In the genomic region with DNA sequence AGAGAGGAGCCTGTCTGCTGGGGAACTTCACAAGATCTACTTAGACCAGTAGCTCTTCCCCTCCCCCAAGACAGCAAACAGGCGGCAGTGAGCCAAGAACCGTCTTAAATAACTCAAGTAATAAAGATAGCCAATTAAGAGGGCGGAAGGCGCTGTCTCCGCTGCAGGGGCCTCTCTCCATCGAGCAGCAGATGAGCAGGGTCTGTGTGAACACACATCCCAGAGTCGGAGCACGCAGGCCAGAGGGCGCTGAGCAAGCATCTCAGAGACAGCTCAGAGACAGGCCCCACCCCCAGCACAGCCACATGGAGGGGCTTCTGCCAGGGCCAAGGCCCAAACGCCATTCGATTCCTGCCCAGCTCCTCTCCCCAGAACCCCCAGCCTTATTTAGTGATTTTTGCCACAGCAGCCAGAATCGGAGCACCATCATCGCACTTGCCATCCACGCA, we compare ENCODE assay signal across 10 cellular contexts. TPM values are rescaled to one million over a fixed set of nuclear protein-coding genes. Genes with fewer than 3 reads are reported as not detected.
DNase-seq lines count a peak whose midpoint lies in the region; ATAC-seq and TF ChIP-seq lines count a peak whose summit lies in the region.
"Had no signal": no experiment of that assay in that cellular context is flagged by ENCODE, and none has a peak within 500 bp of the region (broad histone marks: within the 10 kb centered on the region; RNA-seq: fewer than 3 reads in every experiment).

No MANE protein-coding gene starts in this region.

- H3K27me3 ChIP-seq in esophagus muscularis mucosa (no peaks in the 10 kb centered on the region), neuronal stem cell (ENCODE audit: control insufficient read depth in 3 of 3, insufficient read depth in 3 of 3, low read depth in 1 of 3, low read length in 3 of 3) (no peaks in the 10 kb centered on the region)

- no peak overlapping the region for H2BK5ac ChIP-seq in neuronal stem cell (ENCODE audit: low read length)

- H4K91ac ChIP-seq in neuronal stem cell (ENCODE audit: low read depth, low read length, poor library complexity), result no peak overlapping the region

- peaks cover 3% of the 10 kb centered on the region for H3K79me1 ChIP-seq in neuronal stem cell (ENCODE audit: low read depth, low read length)

- peaks cover 79 to 100% (median 95%) of the 10 kb centered on the region in 4 donors for H3K4me1 ChIP-seq in esophagus muscularis mucosa
- H3K4me1 ChIP-seq in neuronal stem cell (ENCODE audit: control insufficient read depth in 2 of 2, insufficient read depth in 1 of 2, low read depth in 1 of 2, low read length in 2 of 2), result peaks cover 40 to 51% of the 10 kb centered on the region in 2 donors

- H2BK15ac ChIP-seq in neuronal stem cell (ENCODE audit: low read length), result no peak overlapping the region

- H3K36me3 ChIP-seq in esophagus muscularis mucosa, result no peaks in the 10 kb centered on the region
- no peaks in the 10 kb centered on the region for H3K36me3 ChIP-seq in neuronal stem cell (replicated peaks in 1 of 2; ENCODE audit: control insufficient read depth in 2 of 2, insufficient read depth in 2 of 2, low read length in 2 of 2)

- H3K4me3 ChIP-seq in esophagus muscularis mucosa, result no peak overlapping the region
- H3K4me3 ChIP-seq in neuronal stem cell (ENCODE audit: low read length in 2 of 2), result no peak overlapping the region

- peak overlapping the region; percentile 60 for H2AK5ac ChIP-seq in neuronal stem cell (ENCODE audit: low read depth, low read length)

- intact Hi-C loops in esophagus muscularis mucosa (cut with DNase I), result no loop called here

- 54% methylated on average over 12 of the region's 14 CpGs for WGBS in esophagus muscularis mucosa
- no CpG with 5 or more reads among the region's 14 CpGs for WGBS in neuronal stem cell (ENCODE audit: extremely low coverage in 2 of 2, insufficient read length in 2 of 2, insufficient replicate concordance in 1 of 2), 2 donors

- ATAC-seq in GM18861 (IDR thresholded peaks at IDR 0.05; ENCODE audit: unreplicated experiment), result no peak

- H3K4ac ChIP-seq in neuronal stem cell (ENCODE audit: low read length), result no peak overlapping the region

- peak overlapping the region; percentile 49 to 95 (median 80) for H3K27ac ChIP-seq in esophagus muscularis mucosa (replicated peaks in 1 of 4)
- no peak overlapping the region for H3K27ac ChIP-seq in neuronal stem cell (replicated peaks; ENCODE audit: low read length)

- peak; percentile 38 for DNase-seq in DMS 273 treated with DMSO at 0.1 percent for 48 hours (lab: John Stamatoyannopoulos, UW)
- DNase-seq in NOMO-1 treated with DMSO at 0.1 percent for 48 hours (lab: John Stamatoyannopoulos, UW; ENCODE audit: unreplicated experiment), result peak; percentile 76
- DNase-seq in esophagus muscularis mucosa (ENCODE audit: extremely low spot score), result no peak
- DNase-seq in neuronal stem cell (ENCODE audit: low spot score), result no peak
- DNase-seq in NCI-H774 (lab: John Stamatoyannopoulos, UW), result no peak
- DNase-seq in NK-92 treated with Interleukin-12 subunit alpha and Interleukin-12 subunit beta, amount 100 ng/mL, for 24 hours (lab: John Stamatoyannopoulos, UW), result no peak
- DNase-seq in GOT3 (lab: John Stamatoyannopoulos, UW), result no peak
- DNase-seq: NCI-H1930; stimulated activated CD4-positive, alpha-beta T cell treated with anti-CD3 and anti-CD28 coated beads, Interleukin-12 subunit alpha, Interleukin-12 subunit beta, amount 100 ng/mL, for 4 hours had no signal

- no peak overlapping the region for H3K9ac ChIP-seq in neuronal stem cell (ENCODE audit: low read depth, low read length, poor library complexity)

- H2BK120ac ChIP-seq in neuronal stem cell (ENCODE audit: low read depth, low read length), result no peak overlapping the region

- H3K4me2 ChIP-seq in neuronal stem cell (ENCODE audit: insufficient read depth, low read length, poor library complexity, severe bottlenecking), result no peak overlapping the region

- H2BK12ac ChIP-seq in neuronal stem cell (ENCODE audit: low read length), result no peak overlapping the region

- H3K23ac ChIP-seq in neuronal stem cell (ENCODE audit: low read depth, low read length, poor library complexity), result no peak overlapping the region

- TF ChIP-seq CTCF in esophagus muscularis mucosa (IDR thresholded peaks at IDR 0.05), result no peak

- no peak for TF ChIP-seq EP300 in esophagus muscularis mucosa (IDR thresholded peaks at IDR 0.05)

- H3K14ac ChIP-seq in neuronal stem cell (ENCODE audit: low read length), result no peak overlapping the region

- no peak for TF ChIP-seq POLR2A in esophagus muscularis mucosa (IDR thresholded peaks at IDR 0.05; ENCODE audit: low read depth)

- peak overlapping the region; percentile 20 for H3K18ac ChIP-seq in neuronal stem cell (ENCODE audit: low read length)

- no peaks in the 10 kb centered on the region for H3K9me3 ChIP-seq in esophagus muscularis mucosa
- no peaks in the 10 kb centered on the region for H3K9me3 ChIP-seq in neuronal stem cell (replicated peaks in 1 of 2; ENCODE audit: control insufficient read depth in 2 of 2, insufficient read depth in 1 of 2, low read depth in 1 of 2, low read length in 2 of 2)

- peak overlapping the region; percentile 70 for H2AFZ ChIP-seq in neuronal stem cell (ENCODE audit: low read length)

- no peak overlapping the region for H4K8ac ChIP-seq in neuronal stem cell (ENCODE audit: low read depth, low read length)

RNA-seq across cellular contexts. Expression of a gene that starts 11.1 kb away (rescaled TPM):
- total RNA-seq in esophagus muscularis mucosa, result 10 to 100 TPM in 3 of 4 donors, 1 to 10 TPM in 1; 9.6 to 40.3 (median 16.3) TPM
- 3.4 TPM for polyA plus RNA-seq in neuronal stem cell (2013, experiment 1 of 2)
- polyA plus RNA-seq in neuronal stem cell (2013, experiment 2 of 2), result 3.3 TPM

RNA-seq across cellular contexts. Expression of a gene that starts 43.1 kb away (rescaled TPM):
- total RNA-seq in esophagus muscularis mucosa, result 10 to 100 TPM; 25.1 to 29.5 (median 27.2) TPM
- 11.9 TPM for polyA plus RNA-seq in neuronal stem cell (2013, experiment 1 of 2)
- 11.5 TPM for polyA plus RNA-seq in neuronal stem cell (2013, experiment 2 of 2)

Comparison
In these comparisons a context has a peak if more than half of its experiments do, and no peak if none do; other contexts are left out.
1. DNase-seq: peak in DMS 273 treated with DMSO at 0.1 percent for 48 hours (single experiment) and NOMO-1 treated with DMSO at 0.1 percent for 48 hours (single experiment); none in esophagus muscularis mucosa (single experiment), neuronal stem cell (single experiment), NCI-H774 (single experiment), NK-92 treated with Interleukin-12 subunit alpha and Interleukin-12 subunit beta, amount 100 ng/mL, for 24 hours (single experiment) and GOT3 (single experiment).